Comparison of ENCODE assay signal across 8 cellular contexts in genomic region chr15:90101969-90102890, GRCh38. TPM values are rescaled to one million over a fixed set of nuclear protein-coding genes. Genes with fewer than 3 reads are reported as not detected.
DNase-seq lines count a peak whose midpoint lies in the region; ATAC-seq and TF ChIP-seq lines count a peak whose summit lies in the region.

TSS of gene IDH2 (minus strand) at chr15:90102468. CDS start at chr15:90102390, 78 bp downstream.

- peak within 1 kb of the TSS; percentile 93 for H3K4me3 ChIP-seq in Loucy (ENCODE audit: low read length, poor library complexity, severe bottlenecking)
- peak within 1 kb of the TSS; percentile 79 for H3K4me3 ChIP-seq in SU-DHL-6 (ENCODE audit: insufficient read depth, low read length, poor library complexity, severe bottlenecking)
- H3K4me3 ChIP-seq in transverse colon: peak within 1 kb of the TSS; percentile 67 to 93 (median 92)

- peaks cover 6% of the 10 kb centered on the region for H3K36me3 Mint-ChIP-seq in activated naive CD8-positive, alpha-beta T cell treated with anti-CD3 and anti-CD28 coated beads, Interleukin-2, amount 50 U/mL, for 24 hours (ENCODE audit: low read depth)
- no peaks in the 10 kb centered on the region for H3K36me3 Mint-ChIP-seq in osteocyte (ENCODE audit: unreplicated experiment)

- H3K9me2 ChIP-seq in Loucy (replicated peaks; ENCODE audit: low read depth, low read length): no peaks in the 10 kb centered on the region
- no peaks in the 10 kb centered on the region for H3K9me2 ChIP-seq in SU-DHL-6 (replicated peaks; ENCODE audit: insufficient read depth, low read length)

- H3K36me3 ChIP-seq in Loucy (ENCODE audit: insufficient read depth, low read length) (no peaks in the 10 kb centered on the region), SU-DHL-6 (ENCODE audit: low read length) (no peaks in the 10 kb centered on the region), transverse colon (no peaks in the 10 kb centered on the region)

- WGBS in transverse colon (ENCODE audit: low coverage in 1 of 2), 2 donors: 0% methylated on average over 36 of the region's 104 CpGs; no CpG with 5 or more reads in 1 of the 2 donors

- peak within 1 kb of the TSS; percentile 82 for H3K27ac Mint-ChIP-seq in activated naive CD8-positive, alpha-beta T cell treated with anti-CD3 and anti-CD28 coated beads, Interleukin-2, amount 50 U/mL, for 24 hours
- peak within 1 kb of the TSS; percentile 90 for H3K27ac Mint-ChIP-seq in osteocyte (ENCODE audit: unreplicated experiment)

- TF ChIP-seq EP300 in transverse colon (IDR thresholded peaks at IDR 0.05; ENCODE audit: low read depth): no peak

- peak; percentile 76 for ATAC-seq in activated naive CD8-positive, alpha-beta T cell treated with anti-CD3 and anti-CD28 coated beads, Interleukin-2, amount 50 U/mL, for 24 hours
- ATAC-seq in Right ventricle myocardium inferior: peak; percentile 84

- H3K9ac ChIP-seq in Loucy (ENCODE audit: low read depth, low read length, poor library complexity, severe bottlenecking) (peak within 1 kb of the TSS; percentile 94), SU-DHL-6 (ENCODE audit: low read length) (peak within 1 kb of the TSS; percentile 80)

- peak within 1 kb of the TSS; percentile 94 for H3K4me2 ChIP-seq in Loucy (ENCODE audit: low read depth, low read length, poor library complexity, severe bottlenecking)
- H3K4me2 ChIP-seq in SU-DHL-6 (ENCODE audit: low read depth, low read length, poor library complexity, severe bottlenecking): peak within 1 kb of the TSS; percentile 85

- no peaks in the 10 kb centered on the region for H3K27me3 Mint-ChIP-seq in activated naive CD8-positive, alpha-beta T cell treated with anti-CD3 and anti-CD28 coated beads, Interleukin-2, amount 50 U/mL, for 24 hours
- H3K27me3 Mint-ChIP-seq in osteocyte (ENCODE audit: unreplicated experiment): no peaks in the 10 kb centered on the region

- H3K27me3 ChIP-seq in Loucy (ENCODE audit: insufficient read depth, low read length, poor library complexity, severe bottlenecking) (no peaks in the 10 kb centered on the region), SU-DHL-6 (ENCODE audit: low read length) (no peaks in the 10 kb centered on the region), transverse colon (no peaks in the 10 kb centered on the region)

- H3K9me3 Mint-ChIP-seq in activated naive CD8-positive, alpha-beta T cell treated with anti-CD3 and anti-CD28 coated beads, Interleukin-2, amount 50 U/mL, for 24 hours: no peaks in the 10 kb centered on the region
- no peaks in the 10 kb centered on the region for H3K9me3 Mint-ChIP-seq in osteocyte (ENCODE audit: unreplicated experiment)

- peak; percentile 43 for DNase-seq in GM04503 (ENCODE audit: low read depth)
- DNase-seq in H4 (ENCODE audit: low spot score): peak; percentile 44
- DNase-seq in activated naive CD8-positive, alpha-beta T cell treated with anti-CD3 and anti-CD28 coated beads, Interleukin-2, amount 50 U/mL, for 24 hours: peak; percentile 77
- peak; percentile 91 for DNase-seq in Right ventricle myocardium inferior (ENCODE audit: missing footprints)
- DNase-seq in osteocyte (ENCODE audit: extremely low spot score, unreplicated experiment): peak; percentile 95
- DNase-seq in transverse colon: peak; percentile 87

- peak within 1 kb of the TSS; percentile 86 for H3K4me3 Mint-ChIP-seq in activated naive CD8-positive, alpha-beta T cell treated with anti-CD3 and anti-CD28 coated beads, Interleukin-2, amount 50 U/mL, for 24 hours
- H3K4me3 Mint-ChIP-seq in osteocyte (ENCODE audit: unreplicated experiment): peak within 1 kb of the TSS; percentile 80

- H3K9me3 ChIP-seq in Loucy (ENCODE audit: insufficient read depth, low read depth, low read length) (no peaks in the 10 kb centered on the region), SU-DHL-6 (ENCODE audit: insufficient read depth, low read length) (no peaks in the 10 kb centered on the region), transverse colon (no peaks in the 10 kb centered on the region)

- TF ChIP-seq POLR2A in transverse colon (IDR thresholded peaks at IDR 0.05): peak; percentile 79

- H3K79me2 ChIP-seq in Loucy (ENCODE audit: insufficient read depth, low read length) (peaks cover 47% of the 10 kb centered on the region), SU-DHL-6 (ENCODE audit: insufficient read depth, low read length) (no peaks in the 10 kb centered on the region)

- peaks cover 28% of the 10 kb centered on the region for H4K20me1 ChIP-seq in Loucy (ENCODE audit: insufficient read depth, low read length, poor library complexity, severe bottlenecking)
- no peaks in the 10 kb centered on the region for H4K20me1 ChIP-seq in SU-DHL-6 (ENCODE audit: low read depth, low read length)

- peak within 1 kb of the TSS; percentile 90 for H2AFZ ChIP-seq in Loucy (ENCODE audit: low read length)
- H2AFZ ChIP-seq in SU-DHL-6 (ENCODE audit: low read depth, low read length, severe bottlenecking): peak within 1 kb of the TSS; percentile 97

- H3F3A ChIP-seq in Loucy (ENCODE audit: low read depth): 0 out of 2 replicates have a peak, but pooled peaks cover 3% of the 10 kb centered on the region
- H3F3A ChIP-seq in SU-DHL-6 (ENCODE audit: insufficient read depth): peaks cover 9% of the 10 kb centered on the region

- in situ Hi-C loops in transverse colon (cut with MboI; ENCODE audit: low pct_ligation_motif_present in 1 of 4, low pct_unique_long_range_greater_than_20kb in 1 of 4, low sequenced_read_pairs in 3 of 4): no loop called here

- no peak for TF ChIP-seq CTCF in Loucy (conservative IDR thresholded peaks at IDR 0.05; ENCODE audit: low read length)
- no peak for TF ChIP-seq CTCF in SU-DHL-6 (IDR thresholded peaks at IDR 0.05; ENCODE audit: insufficient read depth, low read length, poor library complexity, severe bottlenecking)
- TF ChIP-seq CTCF in osteocyte (IDR thresholded peaks at IDR 0.05): no peak
- TF ChIP-seq CTCF in transverse colon (IDR thresholded peaks at IDR 0.05): peak in 2 of 5 experiments; percentile 24 to 31

- intact Hi-C loops in Right ventricle myocardium inferior (cut with DNase I): loop anchor here (5.0 kb wide), 1 partner anchor 130 kb away; the partner anchor contains the start of genes CIB1 and GDPGP1
- intact Hi-C loops in transverse colon (cut with DNase I; ENCODE audit: low total_unique reads): loop anchor here (2.0 kb wide), 1 partner anchor 131 kb away; the partner anchor contains the start of gene CIB1

- peaks cover 53% of the 10 kb centered on the region for H3K4me1 Mint-ChIP-seq in activated naive CD8-positive, alpha-beta T cell treated with anti-CD3 and anti-CD28 coated beads, Interleukin-2, amount 50 U/mL, for 24 hours
- H3K4me1 Mint-ChIP-seq in osteocyte (ENCODE audit: unreplicated experiment): peaks cover 64% of the 10 kb centered on the region

- peak within 1 kb of the TSS; percentile 2; the same call in 1 of the 2 replicates for H3K27ac ChIP-seq in SU-DHL-6 (ENCODE audit: low read depth, low read length)
- peak within 1 kb of the TSS; percentile 94 to 99 (median 97) for H3K27ac ChIP-seq in transverse colon

- H3K4me1 ChIP-seq in Loucy (ENCODE audit: insufficient read depth, low read length, poor library complexity, severe bottlenecking) (peaks cover 40% of the 10 kb centered on the region), transverse colon (peaks cover 10 to 67% (median 60%) of the 10 kb centered on the region in 4 donors)

RNA-seq across cellular contexts. Expression of gene IDH2, which starts in this region (rescaled TPM):
- 43.2 and 48.5 TPM in 2 replicates for total RNA-seq in H4 (2014; rRNA removed; shearing (Covaris generic))
- total RNA-seq in Right ventricle myocardium inferior (1,173 TPM), osteocyte (93.0 and 101 TPM in 2 replicates), transverse colon (100 to 1,000 TPM in 1 of 4 donors, 10 to 100 TPM in 3; 19.1 to 101 (median 85.1) TPM)

Comparison
In these comparisons a context has a peak if more than half of its experiments do, and no peak if none do; other contexts are left out.
1. Peak in every context shown above with its lines: DNase-seq, ATAC-seq, H3K4me3 ChIP-seq and H3K27ac ChIP-seq.
2. RNA of gene IDH2 (total RNA-seq): 1,173 TPM in Right ventricle myocardium inferior (single experiment); 19.1 to 101 TPM in transverse colon, 93.0 to 101 TPM in osteocyte and 43.2 to 48.5 TPM in H4; every median in the first group is over 10 times any median in the second.
3. DNase-seq: peak in every context shown above with its lines; median percentile 95 in osteocyte; 91 in Right ventricle myocardium inferior; 87 in transverse colon; 77 in activated naive CD8-positive, alpha-beta T cell treated with anti-CD3 and anti-CD28 coated beads, Interleukin-2, amount 50 U/mL, for 24 hours; 44 in H4; 43 in GM04503.